ENCODE assay signal across 10 cellular contexts in the genomic region with DNA sequence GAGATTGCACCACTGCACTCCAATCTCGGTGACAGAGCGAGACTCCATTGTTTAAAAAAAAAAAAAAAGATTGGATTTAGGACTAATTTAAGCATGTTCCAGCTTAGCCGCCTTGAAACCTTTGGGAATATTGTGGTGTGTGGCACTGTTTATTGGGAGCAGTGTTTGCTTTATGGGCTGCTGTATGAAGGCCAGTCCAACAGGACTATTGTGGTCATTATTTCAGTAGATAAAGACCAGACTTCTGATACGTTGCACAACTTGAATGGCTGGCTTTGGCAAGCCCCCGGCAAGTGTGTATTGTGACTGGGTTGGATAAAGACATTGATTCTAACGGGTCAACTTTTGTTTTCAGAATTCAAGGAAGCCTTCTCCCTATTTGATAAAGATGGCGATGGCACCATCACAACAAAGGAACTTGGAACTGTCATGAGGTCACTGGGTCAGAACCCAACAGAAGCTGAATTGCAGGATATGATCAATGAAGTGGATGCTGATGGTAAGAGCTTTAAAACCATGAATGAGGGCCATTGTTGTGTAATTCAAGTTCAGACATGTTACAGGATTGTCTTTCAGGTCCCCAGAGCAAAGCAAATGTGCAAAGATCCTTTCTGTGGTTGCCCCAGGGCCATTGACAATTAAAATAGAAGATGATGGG. TPM values are rescaled to one million over a fixed set of nuclear protein-coding genes. Genes with fewer than 3 reads are reported as not detected.
DNase-seq lines count a peak whose midpoint lies in the region; TF ChIP-seq lines count a peak whose summit lies in the region.
"Had no signal": no experiment of that assay in that cellular context is flagged by ENCODE, and none has a peak within 500 bp of the region (broad histone marks: within the 10 kb centered on the region; RNA-seq: fewer than 3 reads in every experiment).

No MANE protein-coding gene starts in this region.

- dilution Hi-C loops in mammary epithelial cell (cut with HindIII; ENCODE audit: low sequenced_read_pairs) = no loop called here

- H3K9me3 ChIP-seq in mammary epithelial cell (replicated peaks; ENCODE audit: insufficient read depth, low read length) (no peaks in the 10 kb centered on the region), uterus (no peaks in the 10 kb centered on the region)
- H3K9me3 ChIP-seq: HAP-1 had no signal

- no peak overlapping the region for H3K9ac ChIP-seq in mammary epithelial cell (ENCODE audit: insufficient read depth, low read length)

- H3K79me2 ChIP-seq in mammary epithelial cell (ENCODE audit: insufficient read depth, low read length) = peaks cover 73% of the 10 kb centered on the region

- peak overlapping the region; percentile 17 for H3K4me2 ChIP-seq in mammary epithelial cell (ENCODE audit: insufficient read depth, low read depth, low read length)

- H3K27ac ChIP-seq in mammary epithelial cell (ENCODE audit: insufficient read depth, low read depth, low read length) (no peak overlapping the region), layer of hippocampus (ENCODE audit: low read depth, low read length) (peak overlapping the region; percentile 20), uterus (no peak overlapping the region)

- no peak overlapping the region for H3K27ac Mint-ChIP-seq in MCF 10A (ENCODE audit: low read depth, unreplicated experiment)
- peak overlapping the region; percentile 26 for H3K27ac Mint-ChIP-seq in activated T-helper 1 cell treated with anti-CD3 and anti-CD28 coated beads, Interleukin-12 subunit alpha, Interleukin-12 subunit beta, Interleukin-2, Interleukin-4 antibody, amounts not matched to agents 30 ng/mL and 10 ng/mL and 1 ng/mL, durations not matched to agents 14 hours and 24 hours and 36 hours

- H3K4me3 ChIP-seq in mammary epithelial cell (replicated peaks in 1 of 3; ENCODE audit: insufficient read depth in 1 of 3, low read depth in 2 of 3, low read length in 3 of 3) = no peak overlapping the region
- H3K4me3 ChIP-seq in uterus = no peak overlapping the region
- H3K4me3 ChIP-seq: HAP-1 had no signal

- intact Hi-C loops in mammary epithelial cell (cut with micrococcal nuclease) (no loop called here), MCF 10A (cut with micrococcal nuclease) (no loop called here), uterus (cut with DNase I; ENCODE audit: low total_unique reads) (loop anchor here (10.0 kb wide), 1 partner anchor 294 kb away; no protein-coding TSS in a partner anchor)
- intact Hi-C loops in activated T-helper 1 cell treated with anti-CD3 and anti-CD28 coated beads, Interleukin-12 subunit alpha, Interleukin-12 subunit beta, Interleukin-2, Interleukin-4 antibody, amounts not matched to agents 30 ng/mL and 10 ng/mL and 1 ng/mL, durations not matched to agents 14 hours and 24 hours and 36 hours (cut with micrococcal nuclease) = loop anchor here (5.0 kb wide), 1 partner anchor 34 kb away; no protein-coding TSS in a partner anchor

- H3K36me3 Mint-ChIP-seq in MCF 10A (ENCODE audit: insufficient read depth, unreplicated experiment) = peaks cover 66% of the 10 kb centered on the region
- H3K36me3 Mint-ChIP-seq in activated T-helper 1 cell treated with anti-CD3 and anti-CD28 coated beads, Interleukin-12 subunit alpha, Interleukin-12 subunit beta, Interleukin-2, Interleukin-4 antibody, amounts not matched to agents 30 ng/mL and 10 ng/mL and 1 ng/mL, durations not matched to agents 14 hours and 24 hours and 36 hours (ENCODE audit: low read depth) = peaks cover 67% of the 10 kb centered on the region

- H3K4me1 ChIP-seq in mammary epithelial cell (ENCODE audit: insufficient read depth, low read length) = peaks cover 36% of the 10 kb centered on the region
- no peaks in the 10 kb centered on the region for H3K4me1 ChIP-seq in uterus

- H3K4me1 Mint-ChIP-seq in MCF 10A (ENCODE audit: insufficient read depth, unreplicated experiment) = peaks cover 10% of the 10 kb centered on the region
- peaks cover 80% of the 10 kb centered on the region for H3K4me1 Mint-ChIP-seq in activated T-helper 1 cell treated with anti-CD3 and anti-CD28 coated beads, Interleukin-12 subunit alpha, Interleukin-12 subunit beta, Interleukin-2, Interleukin-4 antibody, amounts not matched to agents 30 ng/mL and 10 ng/mL and 1 ng/mL, durations not matched to agents 14 hours and 24 hours and 36 hours (ENCODE audit: low read depth)

- no peaks in the 10 kb centered on the region for H3K27me3 Mint-ChIP-seq in MCF 10A (ENCODE audit: insufficient read depth, unreplicated experiment)
- no peaks in the 10 kb centered on the region for H3K27me3 Mint-ChIP-seq in activated T-helper 1 cell treated with anti-CD3 and anti-CD28 coated beads, Interleukin-12 subunit alpha, Interleukin-12 subunit beta, Interleukin-2, Interleukin-4 antibody, amounts not matched to agents 30 ng/mL and 10 ng/mL and 1 ng/mL, durations not matched to agents 14 hours and 24 hours and 36 hours (ENCODE audit: insufficient read depth)

- H4K20me1 ChIP-seq in mammary epithelial cell (ENCODE audit: insufficient read depth, low read length) = peaks cover 12% of the 10 kb centered on the region

- H3K9me3 Mint-ChIP-seq in MCF 10A (ENCODE audit: unreplicated experiment) = no peaks in the 10 kb centered on the region
- H3K9me3 Mint-ChIP-seq in activated T-helper 1 cell treated with anti-CD3 and anti-CD28 coated beads, Interleukin-12 subunit alpha, Interleukin-12 subunit beta, Interleukin-2, Interleukin-4 antibody, amounts not matched to agents 30 ng/mL and 10 ng/mL and 1 ng/mL, durations not matched to agents 14 hours and 24 hours and 36 hours = no peaks in the 10 kb centered on the region

- TF ChIP-seq CTCF in mammary epithelial cell (conservative IDR thresholded peaks at IDR 0.05 in 1 of 2, IDR thresholded peaks at IDR 0.05 in 1 of 2; ENCODE audit: extremely low read depth in 1 of 2, insufficient read depth in 1 of 2, low read depth in 1 of 2, low read length in 2 of 2) (no peak), MCF 10A (IDR thresholded peaks at IDR 0.05; ENCODE audit: unreplicated experiment) (no peak), uterus (IDR thresholded peaks at IDR 0.05) (no peak)

- DNase-seq in mammary epithelial cell = peak; percentile 58
- DNase-seq in MCF 10A (ENCODE audit: unreplicated experiment) = no peak
- DNase-seq in activated T-helper 1 cell treated with anti-CD3 and anti-CD28 coated beads, Interleukin-12 subunit alpha, Interleukin-12 subunit beta, Interleukin-2, Interleukin-4 antibody, amounts not matched to agents 30 ng/mL and 10 ng/mL and 1 ng/mL, durations not matched to agents 14 hours and 24 hours and 36 hours (ENCODE audit: low spot score) = no peak
- DNase-seq in superior temporal gyrus (ENCODE audit: extremely low spot score) = peak; percentile 38
- no peak for DNase-seq in amygdala (lab: John Stamatoyannopoulos, UW)
- DNase-seq in cortex of kidney (lab: John Stamatoyannopoulos, UW) = no peak
- DNase-seq in uterus = no peak
- DNase-seq: NCI-H524 treated with DMSO at 0.1 percent for 48 hours had no signal

- no peaks in the 10 kb centered on the region for H3K27me3 ChIP-seq in mammary epithelial cell (ENCODE audit: insufficient read depth, low read length)
- H3K27me3 ChIP-seq in layer of hippocampus (ENCODE audit: control insufficient read depth, insufficient read depth, low read length) = no peaks in the 10 kb centered on the region
- peaks cover 0 to 3% of the 10 kb centered on the region in 2 donors for H3K27me3 ChIP-seq in uterus

- no peak for TF ChIP-seq POLR2A in uterus (IDR thresholded peaks at IDR 0.05)

- no peak overlapping the region for H3K4me3 Mint-ChIP-seq in MCF 10A (ENCODE audit: unreplicated experiment)
- H3K4me3 Mint-ChIP-seq in activated T-helper 1 cell treated with anti-CD3 and anti-CD28 coated beads, Interleukin-12 subunit alpha, Interleukin-12 subunit beta, Interleukin-2, Interleukin-4 antibody, amounts not matched to agents 30 ng/mL and 10 ng/mL and 1 ng/mL, durations not matched to agents 14 hours and 24 hours and 36 hours = peak overlapping the region; percentile 96

- 68% methylated on average over 7 of the region's 7 CpGs for WGBS in mammary epithelial cell (ENCODE audit: low coverage, missing lambda C conversion rate)

- H3K36me3 ChIP-seq in mammary epithelial cell (ENCODE audit: insufficient read depth, low read length) (peaks cover 48% of the 10 kb centered on the region), uterus (no peaks in the 10 kb centered on the region)

- no peak overlapping the region for H2AFZ ChIP-seq in mammary epithelial cell (ENCODE audit: low read depth, low read length)

- POLR2A ChIA-PET in MCF 10A (lab: Yijun Ruan, JAX) = interaction anchor here (0.6 to 3.3 kb wide), 2 partner anchors 296 to 766 kb away, joined by 3 to 26 read pairs; no protein-coding TSS in a partner anchor

- in situ Hi-C loops in mammary epithelial cell (cut with MboI; ENCODE audit: low sequenced_read_pairs in 2 of 2) = no loop called here

- CTCF ChIA-PET in mammary epithelial cell (lab: Charles Lee; ENCODE audit: low non-redundant PET) (interaction anchor here (0.5 kb wide), 1 partner anchor 100 kb away, joined by 3 read pairs; no protein-coding TSS in a partner anchor), MCF 10A (lab: Yijun Ruan, JAX) (interaction anchor here (0.5 to 10.0 kb wide), 19 partner anchors 15 to 838 kb away, joined by 3 to 158 read pairs (median 4); no protein-coding TSS in a partner anchor)

- BruUV-seq in mammary epithelial cell (replicated peaks; lab: Mats Ljungman, UMichigan) = no TSS peak
- no TSS peak for BruUV-seq in MCF 10A (replicated peaks; lab: Mats Ljungman, UMichigan)

RNA-seq across cellular contexts. Expression of a gene that starts 4.2 kb away (rescaled TPM):
- total RNA-seq in mammary epithelial cell = 100 to 1,000 TPM; 285 to 340 TPM
- 607 TPM for polyA plus RNA-seq in mammary epithelial cell
- polyA minus RNA-seq in mammary epithelial cell = 279 TPM
- 122 and 140 TPM in 2 replicates for total RNA-seq in MCF 10A (2022)
- 513 and 521 TPM in 2 replicates for total RNA-seq in activated T-helper 1 cell treated with anti-CD3 and anti-CD28 coated beads, Interleukin-12 subunit alpha, Interleukin-12 subunit beta, Interleukin-2, Interleukin-4 antibody, amounts not matched to agents 30 ng/mL and 10 ng/mL and 1 ng/mL, durations not matched to agents 14 hours and 24 hours and 36 hours
- total RNA-seq in uterus = 100 to 1,000 TPM; 155 to 248 (median 201) TPM

Comparison
In these comparisons a context has a peak if more than half of its experiments do, and no peak if none do; other contexts are left out.
1. DNase-seq: peak in mammary epithelial cell (single experiment) and superior temporal gyrus (single experiment); none in MCF 10A (single experiment), activated T-helper 1 cell treated with anti-CD3 and anti-CD28 coated beads, Interleukin-12 subunit alpha, Interleukin-12 subunit beta, Interleukin-2, Interleukin-4 antibody, amounts not matched to agents 30 ng/mL and 10 ng/mL and 1 ng/mL, durations not matched to agents 14 hours and 24 hours and 36 hours (single experiment), amygdala (0 of 56), cortex of kidney (single experiment) and uterus (0 of 2).
2. intact Hi-C loops: an anchor here in activated T-helper 1 cell treated with anti-CD3 and anti-CD28 coated beads, Interleukin-12 subunit alpha, Interleukin-12 subunit beta, Interleukin-2, Interleukin-4 antibody, amounts not matched to agents 30 ng/mL and 10 ng/mL and 1 ng/mL, durations not matched to agents 14 hours and 24 hours and 36 hours (5.0 kb wide) and uterus (10.0 kb wide); none called in mammary epithelial cell and MCF 10A.